Comparison of ENCODE assay signal across 10 cellular contexts in genomic region chr10:24957624-24958435, GRCh38. TPM values are rescaled to one million over a fixed set of nuclear protein-coding genes. Genes with fewer than 3 reads are reported as not detected.
A peak's percentile ranks its signal among the peaks of the same experiment; 100 is the strongest.
DNase-seq lines count a peak whose midpoint lies in the region; ATAC-seq and TF ChIP-seq lines count a peak whose summit lies in the region.
"Had no signal": no experiment of that assay in that cellular context is flagged by ENCODE, and none has a peak within 500 bp of the region (broad histone marks: within the 10 kb centered on the region; RNA-seq: fewer than 3 reads in every experiment).

No MANE protein-coding gene starts in this region.

- peaks cover 11 to 13% (median 11%) of the 10 kb centered on the region in 3 donors for H3K27me3 Mint-ChIP-seq in CD14-positive monocyte (ENCODE audit: low read depth in 3 of 3)

- H3K27ac ChIP-seq in epithelial cell of prostate (peak overlapping the region; percentile 54), muscle layer of colon (ENCODE audit: low read depth, low read length) (peak overlapping the region; percentile 31), aorta (ENCODE audit: low read depth in 1 of 2, low read length in 2 of 2) (peak overlapping the region in 1 of 2 donors; percentile 39)
- H3K27ac ChIP-seq: 22Rv1 had no signal

- H3K27me3 ChIP-seq in muscle layer of colon (ENCODE audit: control insufficient read depth in 1 of 2, insufficient read depth in 2 of 2, low read length in 2 of 2): no peaks in the 10 kb centered on the region
- H3K27me3 ChIP-seq in aorta (ENCODE audit: control insufficient read depth in 1 of 2, insufficient read depth in 2 of 2, low read length in 1 of 2): no peaks in the 10 kb centered on the region

- peaks cover 0 to 5% (median 0%) of the 10 kb centered on the region in 7 donors for H3K9me3 Mint-ChIP-seq in CD14-positive monocyte

- no peak overlapping the region for H3K4me3 ChIP-seq in muscle layer of colon (ENCODE audit: low read depth in 1 of 2, low read length in 2 of 2)
- H3K4me3 ChIP-seq in aorta (ENCODE audit: low read length in 2 of 2): no peak overlapping the region

- intact Hi-C loops in Right ventricle myocardium inferior (cut with DNase I): no loop called here
- intact Hi-C loops in cardiac septum (cut with DNase I): no loop called here
- intact Hi-C loops in aorta (cut with DNase I): loop anchor here (2.0 to 10.0 kb wide), 2 partner anchors 233 to 315 kb away; partner anchors contain the start of gene ARHGAP21 (in 1 of the 2)
- intact Hi-C loops in CD14-positive monocyte (cut with micrococcal nuclease): loop anchor here in 1 of 2 donors (10.0 kb wide), 1 partner anchor 313 kb away; no protein-coding TSS in a partner anchor

- H3K36me3 ChIP-seq in muscle layer of colon (ENCODE audit: insufficient read depth, low read length) (no peaks in the 10 kb centered on the region), aorta (ENCODE audit: control insufficient read depth in 1 of 2, insufficient read depth in 2 of 2, low read length in 1 of 2) (no peaks in the 10 kb centered on the region)

- no peak for TF ChIP-seq CTCF in CD14-positive monocyte (IDR thresholded peaks at IDR 0.05)

- ATAC-seq in Right ventricle myocardium inferior (peak; percentile 71), aorta (ENCODE audit: low FRiP score) (peak; percentile 86)

- no peak overlapping the region for H3K27ac Mint-ChIP-seq in CD14-positive monocyte

- H3K4me1 ChIP-seq in muscle layer of colon (ENCODE audit: insufficient read depth, low read length) (peaks cover 22% of the 10 kb centered on the region), aorta (ENCODE audit: control insufficient read depth in 1 of 2, insufficient read depth in 2 of 2, low read length in 2 of 2) (no peaks in the 10 kb centered on the region)

- H3K9me3 ChIP-seq in muscle layer of colon (ENCODE audit: low read length) (no peaks in the 10 kb centered on the region), aorta (ENCODE audit: control insufficient read depth, low read length) (no peaks in the 10 kb centered on the region)

- H3K4me1 Mint-ChIP-seq in CD14-positive monocyte: peaks cover 7% of the 10 kb centered on the region

- 22 to 27% methylated on average over 8 of the region's 8 CpGs for WGBS in aorta, 2 donors

- no peak overlapping the region for H3K4me3 Mint-ChIP-seq in CD14-positive monocyte

- DNase-seq in Right ventricle myocardium inferior (ENCODE audit: missing footprints) (no peak), cardiac septum (ENCODE audit: low spot score) (no peak), epithelial cell of prostate (ENCODE audit: low read depth, low spot score) (peak; percentile 57), aorta (peak in 1 of 2 donors; percentile 56), epidermal melanocyte (ENCODE audit: insufficient read length, low spot score) (no peak), CD14-positive monocyte (ENCODE audit: low spot score) (no peak), HuH-7.5 (ENCODE audit: low spot score) (no peak)
- DNase-seq: NCI-H82 had no signal

- no peaks in the 10 kb centered on the region for H3K36me3 Mint-ChIP-seq in CD14-positive monocyte

- no peak overlapping the region for H3K9ac ChIP-seq in muscle layer of colon (ENCODE audit: low read length)

RNA-seq across cellular contexts. Expression of gene PRTFDC1, which starts 5.4 kb away (rescaled TPM):
- total RNA-seq in Right ventricle myocardium inferior (7.1 TPM), cardiac septum (5.0 TPM), aorta (1 to 10 TPM; 3.1 to 9.2 TPM)
- polyA plus RNA-seq in aorta (10 to 100 TPM; 14.4 to 15.7 TPM), CD14-positive monocyte (not detected)

RNA-seq across cellular contexts. Expression of gene ENKUR, which starts 58.1 kb away (rescaled TPM):
- total RNA-seq in Right ventricle myocardium inferior (not detected), cardiac septum (not detected), aorta (under 1 TPM in 1 of 2 donors, not detected in 1; 0.36 TPM)
- polyA plus RNA-seq in aorta (not detected), CD14-positive monocyte (under 1 TPM in 1 of 2 donors, not detected in 1; 0.16 TPM)

RNA-seq across cellular contexts. Expression of gene THNSL1, which starts 58.6 kb away (rescaled TPM):
- total RNA-seq in Right ventricle myocardium inferior: 6.5 TPM
- 4.3 TPM for total RNA-seq in cardiac septum
- 1 to 10 TPM; 1.2 to 2.0 TPM for total RNA-seq in aorta
- polyA plus RNA-seq in aorta: 1 to 10 TPM; 1.5 to 2.1 TPM
- under 1 TPM in 1 of 2 donors, not detected in 1; 0.13 TPM for polyA plus RNA-seq in CD14-positive monocyte

Comparison
In these comparisons a context has a peak if more than half of its experiments do, and no peak if none do; other contexts are left out.
1. intact Hi-C loops: an anchor here in aorta (2.0 to 10.0 kb wide); none called in Right ventricle myocardium inferior and cardiac septum.